ENCODE assay signal across 22 cellular contexts in the genomic region with DNA sequence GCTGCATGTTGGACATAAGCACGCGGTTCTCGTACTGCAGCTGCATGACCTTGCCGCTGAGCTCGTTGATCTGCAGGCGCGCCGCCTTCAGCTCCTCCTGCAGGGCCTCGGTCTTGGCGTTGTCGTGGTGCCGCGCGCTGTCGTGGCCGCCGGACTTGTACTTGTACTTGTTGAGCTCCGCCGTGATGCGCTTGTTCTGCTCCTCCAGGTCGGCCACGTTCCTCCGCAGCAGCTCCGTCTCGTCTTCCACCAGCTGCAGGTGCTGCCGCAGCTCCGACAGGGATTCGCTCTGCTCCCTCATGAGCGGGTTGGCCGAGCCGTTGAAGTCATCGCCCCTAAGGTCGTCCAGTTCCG. TPM values are rescaled to one million over a fixed set of nuclear protein-coding genes. Genes with fewer than 3 reads are reported as not detected.
DNase-seq lines count a peak whose midpoint lies in the region; ATAC-seq and TF ChIP-seq lines count a peak whose summit lies in the region.
"Had no signal": no experiment of that assay in that cellular context is flagged by ENCODE, and none has a peak within 500 bp of the region (broad histone marks: within the 10 kb centered on the region; RNA-seq: fewer than 3 reads in every experiment).

No MANE protein-coding gene starts in this region.

- H2AFZ ChIP-seq in IMR-90 (replicated peaks; ENCODE audit: low read length, poor library complexity): peak overlapping the region; percentile 59
- no peak overlapping the region for H2AFZ ChIP-seq in PC-3 (ENCODE audit: low read length)
- H2AFZ ChIP-seq: GM23248 had no signal

- peak; percentile 66 for DNase-seq in Right ventricle myocardium inferior (ENCODE audit: missing footprints)
- no peak for DNase-seq in left ventricle myocardium superior
- DNase-seq in IMR-90: no peak
- peak; percentile 8 for DNase-seq in epithelial cell of esophagus (ENCODE audit: low read depth)
- DNase-seq in upper lobe of right lung: no peak
- no peak for DNase-seq in PC-3
- DNase-seq in stimulated activated CD4-positive, alpha-beta T cell treated with anti-CD3 and anti-CD28 coated beads, Interleukin-4, amount 100 ng/mL, for 1 hour: no peak
- DNase-seq in AML-193 (lab: John Stamatoyannopoulos, UW): no peak
- DNase-seq: Caco-2; DMS53; GM23248; HFFc6; NCI-H1092; NCI-H2107; NCI-H226; NCI-H526 treated with DMSO at 0.1 percent for 48 hours; NK-92 treated with Interleukin-12 subunit alpha and Interleukin-12 subunit beta, amount 100 ng/mL, for 24 hours; OCI-M1 had no signal

- H2BK5ac ChIP-seq in IMR-90 (ENCODE audit: low read depth, low read length, poor library complexity, severe bottlenecking): no peak overlapping the region

- H3K27ac ChIP-seq in IMR-90 (ENCODE audit: insufficient read depth, low read length): no peak overlapping the region
- H3K27ac ChIP-seq in upper lobe of right lung: no peak overlapping the region
- no peak overlapping the region for H3K27ac ChIP-seq in PC-3 (ENCODE audit: low read length)
- H3K27ac ChIP-seq: C4-2B, GM23248, KMS-11, RWPE1 had no signal

- H2AK5ac ChIP-seq in IMR-90 (ENCODE audit: low read depth, low read length): no peak overlapping the region

- no peak overlapping the region for H4K5ac ChIP-seq in IMR-90 (ENCODE audit: low read depth, low read length)

- no peak overlapping the region for H3K56ac ChIP-seq in IMR-90 (ENCODE audit: extremely low read depth, insufficient read depth, low read length)

- H3K4ac ChIP-seq in IMR-90 (ENCODE audit: low read depth, low read length): no peak overlapping the region

- TF ChIP-seq CTCF in IMR-90 (conservative IDR thresholded peaks at IDR 0.05; ENCODE audit: low read depth, low read length) (no peak), epithelial cell of esophagus (IDR thresholded peaks at IDR 0.05; ENCODE audit: insufficient read depth, low read depth, low read length, missing control alignments) (no peak), upper lobe of right lung (IDR thresholded peaks at IDR 0.05) (no peak), PC-3 (conservative IDR thresholded peaks at IDR 0.05; ENCODE audit: low read depth, low read length) (no peak)

- H2BK120ac ChIP-seq in IMR-90 (ENCODE audit: low read depth, low read length): no peak overlapping the region

- H3F3A ChIP-seq in PC-3 (ENCODE audit: low read length, unreplicated experiment): no peaks in the 10 kb centered on the region

- H4K20me1 ChIP-seq in IMR-90 (ENCODE audit: insufficient read depth, low read length): no peaks in the 10 kb centered on the region; the same call in 1 of the 2 replicates
- H4K20me1 ChIP-seq in PC-3 (ENCODE audit: low read length): no peaks in the 10 kb centered on the region

- H3K79me1 ChIP-seq in IMR-90 (ENCODE audit: low read depth in 1 of 2, low read length in 2 of 2): no peaks in the 10 kb centered on the region

- H3K4me2 ChIP-seq in IMR-90 (ENCODE audit: low read depth, low read length) (no peak overlapping the region), PC-3 (ENCODE audit: low read length) (no peak overlapping the region)
- H3K4me2 ChIP-seq: KMS-11 had no signal

- no peak overlapping the region for H4K8ac ChIP-seq in IMR-90 (ENCODE audit: low read depth in 2 of 2, low read length in 2 of 2)

- no peak overlapping the region for H2AK9ac ChIP-seq in IMR-90 (replicated peaks; ENCODE audit: low read depth, low read length, poor library complexity)

- H3K9me1 ChIP-seq in IMR-90 (ENCODE audit: insufficient read depth, low read length): peaks cover 3% of the 10 kb centered on the region; the same call in 1 of the 2 replicates

- no peak overlapping the region for H3K18ac ChIP-seq in IMR-90 (ENCODE audit: low read depth, low read length)

- POLR2A ChIA-PET in IMR-90 (lab: Charles Lee; ENCODE audit: unreplicated experiment) (no interaction called here), PC-3 (lab: Charles Lee; ENCODE audit: unreplicated experiment) (interaction anchor here (0.5 kb wide), 1 partner anchor 181 kb away, joined by 4 read pairs; no protein-coding TSS in a partner anchor)

- no peak overlapping the region for H2BK15ac ChIP-seq in IMR-90 (ENCODE audit: low read depth, low read length)

- H3K4me1 ChIP-seq in IMR-90 (ENCODE audit: control insufficient read depth, insufficient read depth, low read length) (peaks cover 2% of the 10 kb centered on the region; the same call in 1 of the 2 replicates), upper lobe of right lung (no peaks in the 10 kb centered on the region), PC-3 (ENCODE audit: insufficient read depth, low read length) (peaks cover 23% of the 10 kb centered on the region)

- dilution Hi-C loops in IMR-90 (cut with HindIII; ENCODE audit: low sequenced_read_pairs, unreplicated experiment): no loop called here

- no peak overlapping the region for H3K23ac ChIP-seq in IMR-90 (ENCODE audit: low read depth, low read length)

- no peaks in the 10 kb centered on the region for H3K27me3 ChIP-seq in IMR-90 (ENCODE audit: control insufficient read depth, insufficient read depth, low read length)
- no peaks in the 10 kb centered on the region for H3K27me3 ChIP-seq in upper lobe of right lung
- H3K27me3 ChIP-seq in PC-3 (ENCODE audit: low read length): no peaks in the 10 kb centered on the region

- H3K9me2 ChIP-seq in PC-3 (replicated peaks; ENCODE audit: low read length): no peaks in the 10 kb centered on the region

- H4K91ac ChIP-seq in IMR-90 (ENCODE audit: insufficient read depth, low read depth, low read length): no peak overlapping the region

- H3K9me3 ChIP-seq in IMR-90 (ENCODE audit: control insufficient read depth, insufficient read depth, low read length) (no peaks in the 10 kb centered on the region), upper lobe of right lung (no peaks in the 10 kb centered on the region), PC-3 (ENCODE audit: low read length) (no peaks in the 10 kb centered on the region)
- H3K9me3 ChIP-seq: Caco-2 had no signal

- CTCF ChIA-PET in IMR-90 (lab: Yijun Ruan, JAX) (no interaction called here), PC-3 (lab: Charles Lee) (no interaction called here)

- no peak overlapping the region for H2BK20ac ChIP-seq in IMR-90 (ENCODE audit: low read depth, low read length)

- H3K14ac ChIP-seq in IMR-90 (replicated peaks; ENCODE audit: low read depth, low read length): no peak overlapping the region

- no TSS peak for BruUV-seq in IMR-90 (replicated peaks; lab: Mats Ljungman, UMichigan)
- no TSS peak for BruUV-seq in PC-3 (replicated peaks; lab: Mats Ljungman, UMichigan)

- no peak for TF ChIP-seq POLR2A in IMR-90 (IDR thresholded peaks at IDR 0.05; ENCODE audit: low read depth, low read length)

- WGBS in IMR-90 (ENCODE audit: extremely low coverage in 2 of 2, insufficient read length in 1 of 2), 2 experiments: 84% methylated on average over 23 of the region's 34 CpGs; no CpG with 5 or more reads in 1 of the 2 experiments

- no peak for TF ChIP-seq RAD21 in IMR-90 (IDR thresholded peaks at IDR 0.05; ENCODE audit: low read length)

- in situ Hi-C loops in IMR-90 (cut with MboI; ENCODE audit: low sequenced_read_pairs): no loop called here

- H3K36me3 ChIP-seq in IMR-90 (ENCODE audit: control insufficient read depth, insufficient read depth, low read length) (no peaks in the 10 kb centered on the region), upper lobe of right lung (no peaks in the 10 kb centered on the region), PC-3 (ENCODE audit: low read depth, low read length) (no peaks in the 10 kb centered on the region)

- intact Hi-C loops in Right ventricle myocardium inferior (cut with DNase I): no loop called here
- intact Hi-C loops in left ventricle myocardium superior (cut with micrococcal nuclease): no loop called here
- intact Hi-C loops in IMR-90 (cut with micrococcal nuclease): no loop called here
- intact Hi-C loops in upper lobe of right lung (cut with DNase I): no loop called here
- intact Hi-C loops in PC-3 (cut with micrococcal nuclease): no loop called here

- H3K9ac ChIP-seq in IMR-90 (ENCODE audit: low read depth, low read length) (no peak overlapping the region), PC-3 (ENCODE audit: low read length) (no peak overlapping the region)
- H3K9ac ChIP-seq: GM23248, KMS-11 had no signal

- H3K4me3 ChIP-seq in IMR-90 (ENCODE audit: insufficient read depth, low read depth, low read length) (no peak overlapping the region), epithelial cell of esophagus (ENCODE audit: low read length) (no peak overlapping the region), upper lobe of right lung (no peak overlapping the region), PC-3 (ENCODE audit: low read length) (no peak overlapping the region)
- H3K4me3 ChIP-seq: GM23248 had no signal

- H3K79me2 ChIP-seq in PC-3 (ENCODE audit: low read length): no peaks in the 10 kb centered on the region

- ATAC-seq in Right ventricle myocardium inferior (no peak), left ventricle myocardium superior (no peak), IMR-90 (ENCODE audit: low read depth) (no peak), upper lobe of right lung (peak; percentile 16), PC-3 (no peak)

TF ChIP-seq in IMR-90, 13 proteins besides CTCF, POLR2A, EP300 and RAD21 (continues in another document):
- no peak for TF ChIP-seq RFX5 (IDR thresholded peaks at IDR 0.05; ENCODE audit: low read depth, low read length)
- TF ChIP-seq BHLHE40 (IDR thresholded peaks at IDR 0.05; ENCODE audit: low read depth, low read length): no peak
- no peak for TF ChIP-seq SMC3 (IDR thresholded peaks at IDR 0.05; ENCODE audit: low read depth, low read length)
- no peak for TF ChIP-seq MXI1 (IDR thresholded peaks at IDR 0.05; ENCODE audit: borderline replicate concordance, low read depth, low read length)
- TF ChIP-seq FOS (IDR thresholded peaks at IDR 0.05; ENCODE audit: low read depth, low read length): no peak
- TF ChIP-seq, protein P1, sequence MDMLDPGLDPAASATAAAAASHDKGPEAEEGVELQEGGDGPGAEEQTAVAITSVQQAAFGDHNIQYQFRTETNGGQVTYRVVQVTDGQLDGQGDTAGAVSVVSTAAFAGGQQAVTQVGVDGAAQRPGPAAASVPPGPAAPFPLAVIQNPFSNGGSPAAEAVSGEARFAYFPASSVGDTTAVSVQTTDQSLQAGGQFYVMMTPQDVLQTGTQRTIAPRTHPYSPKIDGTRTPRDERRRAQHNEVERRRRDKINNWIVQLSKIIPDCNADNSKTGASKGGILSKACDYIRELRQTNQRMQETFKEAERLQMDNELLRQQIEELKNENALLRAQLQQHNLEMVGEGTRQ (IDR thresholded peaks at IDR 0.05; ENCODE audit: low read depth, low read length): no peak
- no peak for TF ChIP-seq CHD1 (IDR thresholded peaks at IDR 0.05; ENCODE audit: low read depth, low read length)
- TF ChIP-seq MAFK (IDR thresholded peaks at IDR 0.05; ENCODE audit: low read depth, low read length): no peak
- TF ChIP-seq MAZ (IDR thresholded peaks at IDR 0.05; ENCODE audit: borderline replicate concordance, low read depth, low read length): no peak
- no peak for TF ChIP-seq CEBPB (IDR thresholded peaks at IDR 0.05; ENCODE audit: low read depth, low read length)

RNA-seq across cellular contexts. Expression of a gene that starts 16.6 kb away (rescaled TPM):
- total RNA-seq in Right ventricle myocardium inferior: 3.2 TPM
- total RNA-seq in left ventricle myocardium superior: 2.4 TPM
- 0.83 and 0.90 TPM in 2 replicates for total RNA-seq in IMR-90 (2012; rRNA removed)
- 1.4 and 2.9 TPM in 2 replicates for polyA plus RNA-seq in IMR-90 (2012; rRNA removed)
- polyA plus RNA-seq in IMR-90 (2012; cell fraction: cytosol; rRNA removed): 0.13 and 0.19 TPM in 2 replicates
- 1.1 and 12.2 TPM in 2 replicates for polyA plus RNA-seq in IMR-90 (2012; cell fraction: nucleus; rRNA removed; ENCODE audit: low replicate concordance)
- total RNA-seq in upper lobe of right lung: 55.0 TPM
- 0.04 TPM in 1 of 2 replicates, not detected in the other for total RNA-seq in PC-3 (2014; rRNA removed)
- total RNA-seq: Caco-2, MCF 10A had no signal

Comparison
In these comparisons a context has a peak if more than half of its experiments do, and no peak if none do; other contexts are left out.
1. DNase-seq: peak in Right ventricle myocardium inferior (single experiment) and epithelial cell of esophagus (single experiment); none in left ventricle myocardium superior (single experiment), IMR-90 (single experiment), upper lobe of right lung (single experiment), PC-3 (single experiment), stimulated activated CD4-positive, alpha-beta T cell treated with anti-CD3 and anti-CD28 coated beads, Interleukin-4, amount 100 ng/mL, for 1 hour (single experiment) and AML-193 (0 of 2).
2. RNA of a gene that starts 16.6 kb away (total RNA-seq): 55.0 TPM in upper lobe of right lung (single experiment); 3.2 TPM in Right ventricle myocardium inferior (single experiment), 2.4 TPM in left ventricle myocardium superior (single experiment), 0.83 to 0.90 TPM in IMR-90 and 0.04 TPM in PC-3; every median in the first group is over 10 times any median in the second.